Comparison of ENCODE assay signal across 8 cellular contexts in the genomic region with DNA sequence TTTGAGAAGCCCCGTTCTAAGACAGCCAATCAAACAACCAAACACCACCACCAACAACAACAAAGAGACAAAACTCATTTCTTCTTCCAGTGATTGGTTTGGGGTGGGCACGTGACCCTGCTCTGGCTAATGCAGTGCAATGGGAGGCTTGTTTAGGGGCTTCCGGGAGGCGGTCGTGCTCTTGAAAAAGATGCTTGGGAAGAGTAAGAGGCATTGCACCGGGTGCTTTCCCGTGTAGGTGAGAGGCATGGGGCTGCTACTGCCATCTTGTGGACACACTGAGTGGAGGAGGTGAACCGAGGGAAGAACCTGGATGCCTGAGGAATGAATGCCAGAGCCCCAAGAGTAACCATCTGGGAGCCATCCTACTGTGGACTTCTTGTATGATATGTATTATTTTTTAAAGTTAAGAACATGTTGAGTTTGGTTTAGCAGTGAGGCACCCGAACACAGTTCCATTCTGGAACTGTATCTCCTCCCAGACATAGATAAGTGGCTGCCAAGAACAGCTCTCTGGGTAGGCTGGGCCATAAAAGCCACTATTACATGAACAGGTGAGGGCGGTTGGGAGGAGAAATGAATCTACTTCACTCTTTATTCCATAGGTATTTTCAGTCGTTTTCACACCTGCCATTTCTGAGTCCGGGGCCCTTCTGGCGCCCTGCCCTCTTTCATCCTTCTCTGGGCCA. TPM values are rescaled to one million over a fixed set of nuclear protein-coding genes. Genes with fewer than 3 reads are reported as not detected.
A peak's percentile ranks its signal among the peaks of the same experiment; 100 is the strongest.
DNase-seq lines count a peak whose midpoint lies in the region; ATAC-seq, FAIRE-seq and TF ChIP-seq lines count a peak whose summit lies in the region.

No MANE protein-coding gene starts in this region.

- H3K4me3 ChIP-seq in liver (ENCODE audit: low read depth in 1 of 3, low read length in 3 of 3) = no peak overlapping the region

- peak; percentile 78 to 88 for TF ChIP-seq RAD21 in liver (IDR thresholded peaks at IDR 0.05)

- H3K36me3 Mint-ChIP-seq in IgD-negative memory B cell = no peaks in the 10 kb centered on the region
- peaks cover 1% of the 10 kb centered on the region for H3K36me3 Mint-ChIP-seq in chondrocyte (ENCODE audit: low read depth)

- H3K27ac ChIP-seq in liver (ENCODE audit: low read depth in 1 of 2, low read length in 2 of 2) = no peak overlapping the region

- H3K4me3 Mint-ChIP-seq in IgD-negative memory B cell = peak overlapping the region; percentile 2 to 82 (median 62)
- no peak overlapping the region for H3K4me3 Mint-ChIP-seq in chondrocyte (ENCODE audit: unreplicated experiment)

- H3K27ac Mint-ChIP-seq in IgD-negative memory B cell = peak overlapping the region; percentile 13 to 94 (median 81)
- H3K27ac Mint-ChIP-seq in chondrocyte (ENCODE audit: unreplicated experiment) = no peak overlapping the region

- H3K27me3 Mint-ChIP-seq in IgD-negative memory B cell = no peaks in the 10 kb centered on the region
- peaks cover 7% of the 10 kb centered on the region for H3K27me3 Mint-ChIP-seq in chondrocyte (ENCODE audit: low read depth)

- peaks cover 0 to 4% (median 0%) of the 10 kb centered on the region in 4 donors for H3K27me3 ChIP-seq in liver (ENCODE audit: control insufficient read depth in 4 of 4, insufficient read depth in 4 of 4, low read length in 3 of 4)

- H3K9ac ChIP-seq in liver (ENCODE audit: low read depth in 1 of 2, low read length in 2 of 2) = no peak overlapping the region

- no peaks in the 10 kb centered on the region for H3K9me3 ChIP-seq in liver (ENCODE audit: control insufficient read depth in 4 of 4, low read length in 3 of 4)

- H3K4me1 Mint-ChIP-seq in IgD-negative memory B cell (peaks cover 44 to 63% (median 49%) of the 10 kb centered on the region in 3 donors), chondrocyte (ENCODE audit: low read depth) (no peaks in the 10 kb centered on the region)

- peaks cover 0 to 3% (median under 1%) of the 10 kb centered on the region in 4 donors for H3K4me1 ChIP-seq in liver (ENCODE audit: control insufficient read depth in 4 of 4, insufficient read depth in 4 of 4, low read length in 3 of 4)

- no peaks in the 10 kb centered on the region for H3K36me3 ChIP-seq in liver (ENCODE audit: control insufficient read depth in 4 of 4, insufficient read depth in 3 of 4, low read depth in 1 of 4, low read length in 3 of 4)

- WGBS in liver = 44% methylated on average over 13 of the region's 13 CpGs

- DNase-seq in NOMO-1 (lab: John Stamatoyannopoulos, UW; ENCODE audit: unreplicated experiment in 2 of 2) (peak; percentile 57), NOMO-1 treated with dmso at 0.1 percent for 144 hours (lab: John Stamatoyannopoulos, UW; ENCODE audit: unreplicated experiment) (no peak), chondrocyte (ENCODE audit: low spot score) (no peak), urothelium cell line (ENCODE audit: low spot score) (peak; percentile 85)

- H3K9me3 Mint-ChIP-seq in IgD-negative memory B cell (no peaks in the 10 kb centered on the region), chondrocyte (ENCODE audit: low read depth) (peaks cover 3% of the 10 kb centered on the region)

- peak; percentile 9 for FAIRE-seq in urothelium cell line (lab: Jason Lieb, UNC)

- ATAC-seq in GM21717 (IDR thresholded peaks at IDR 0.05; ENCODE audit: unreplicated experiment) (peak; percentile 57), SK-N-SH treated with all-trans-retinoic acid at 6 μM for 48 hours (peak; percentile 98)

- TF ChIP-seq CTCF in chondrocyte (IDR thresholded peaks at IDR 0.05) (peak; percentile 82), liver (IDR thresholded peaks at IDR 0.05; ENCODE audit: low read depth, low read length, missing input control) (peak; percentile 72)

TF ChIP-seq in SK-N-SH treated with all-trans-retinoic acid at 6 μM for 48 hours, 23 proteins besides CTCF, POLR2A, EP300 and RAD21:
- TF ChIP-seq POU6F1 (CRISPR knock-in tag; IDR thresholded peaks at IDR 0.05; ENCODE audit: borderline replicate concordance, low read depth) (no peak), ZFP3 (CRISPR knock-in tag; IDR thresholded peaks at IDR 0.05) (no peak), ZFP30 (CRISPR knock-in tag; IDR thresholded peaks at IDR 0.05) (no peak), ZNF8 (CRISPR knock-in tag; IDR thresholded peaks at IDR 0.05) (no peak), TCF4 (CRISPR knock-in tag; IDR thresholded peaks at IDR 0.05; ENCODE audit: borderline replicate concordance) (no peak), ISL1 (CRISPR knock-in tag; IDR thresholded peaks at IDR 0.05) (no peak), RARB (CRISPR knock-in tag; IDR thresholded peaks at IDR 0.05) (no peak), CREB5 (CRISPR knock-in tag; IDR thresholded peaks at IDR 0.05; ENCODE audit: low read depth) (no peak), ZC3H10 (CRISPR knock-in tag; IDR thresholded peaks at IDR 0.05) (no peak), PPARA (CRISPR knock-in tag; IDR thresholded peaks at IDR 0.05; ENCODE audit: borderline replicate concordance) (no peak)

TF ChIP-seq in liver, 16 proteins besides CTCF, POLR2A, EP300 and RAD21:
- TF ChIP-seq GABPA (IDR thresholded peaks at IDR 0.05 in 1 of 2, conservative IDR thresholded peaks at IDR 0.05 in 1 of 2) (no peak), RXRA (IDR thresholded peaks at IDR 0.05) (no peak), EGR1 (IDR thresholded peaks at IDR 0.05; ENCODE audit: low read depth in 2 of 2) (no peak), FOXA1 (IDR thresholded peaks at IDR 0.05) (no peak), SP1 (IDR thresholded peaks at IDR 0.05) (no peak), MAX (IDR thresholded peaks at IDR 0.05) (no peak), YY1 (IDR thresholded peaks at IDR 0.05) (no peak), FOXA2 (IDR thresholded peaks at IDR 0.05) (no peak), REST (IDR thresholded peaks at IDR 0.05) (no peak), TAF1 (conservative IDR thresholded peaks at IDR 0.05) (no peak), NR2F2 (IDR thresholded peaks at IDR 0.05) (no peak), HNF4A (conservative IDR thresholded peaks at IDR 0.05) (no peak), HNF4G (IDR thresholded peaks at IDR 0.05) (no peak), JUND (IDR thresholded peaks at IDR 0.05) (no peak)
- TF ChIP-seq, protein P1, sequence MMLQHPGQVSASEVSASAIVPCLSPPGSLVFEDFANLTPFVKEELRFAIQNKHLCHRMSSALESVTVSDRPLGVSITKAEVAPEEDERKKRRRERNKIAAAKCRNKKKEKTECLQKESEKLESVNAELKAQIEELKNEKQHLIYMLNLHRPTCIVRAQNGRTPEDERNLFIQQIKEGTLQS (IDR thresholded peaks at IDR 0.05) = no peak
- TF ChIP-seq, protein P2, sequence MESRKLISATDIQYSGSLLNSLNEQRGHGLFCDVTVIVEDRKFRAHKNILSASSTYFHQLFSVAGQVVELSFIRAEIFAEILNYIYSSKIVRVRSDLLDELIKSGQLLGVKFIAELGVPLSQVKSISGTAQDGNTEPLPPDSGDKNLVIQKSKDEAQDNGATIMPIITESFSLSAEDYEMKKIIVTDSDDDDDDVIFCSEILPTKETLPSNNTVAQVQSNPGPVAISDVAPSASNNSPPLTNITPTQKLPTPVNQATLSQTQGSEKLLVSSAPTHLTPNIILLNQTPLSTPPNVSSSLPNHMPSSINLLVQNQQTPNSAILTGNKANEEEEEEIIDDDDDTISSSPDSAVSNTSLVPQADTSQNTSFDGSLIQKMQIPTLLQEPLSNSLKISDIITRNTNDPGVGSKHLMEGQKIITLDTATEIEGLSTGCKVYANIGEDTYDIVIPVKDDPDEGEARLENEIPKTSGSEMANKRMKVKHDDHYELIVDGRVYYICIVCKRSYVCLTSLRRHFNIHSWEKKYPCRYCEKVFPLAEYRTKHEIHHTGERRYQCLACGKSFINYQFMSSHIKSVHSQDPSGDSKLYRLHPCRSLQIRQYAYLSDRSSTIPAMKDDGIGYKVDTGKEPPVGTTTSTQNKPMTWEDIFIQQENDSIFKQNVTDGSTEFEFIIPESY (IDR thresholded peaks at IDR 0.05) = no peak
TF ChIP-seq in liver: peak in this region for 0.

RNA-seq across cellular contexts. Expression of gene ARHGAP25, which starts 19.1 kb away (rescaled TPM):
- polyA plus RNA-seq in IgD-negative memory B cell (217 TPM), liver (1 to 10 TPM; 3.5 to 4.2 TPM)
- total RNA-seq in chondrocyte (0.31 to 0.50 TPM in 2 of 3 replicates, not detected in the other), liver (1 to 10 TPM; 6.4 to 7.0 TPM)

Comparison
In these comparisons a context has a peak if more than half of its experiments do, and no peak if none do; other contexts are left out.
1. DNase-seq: peak in NOMO-1 (2 of 2) and urothelium cell line (single experiment); none in NOMO-1 treated with dmso at 0.1 percent for 144 hours (single experiment) and chondrocyte (single experiment).